28 cellular contexts compared by ENCODE assay signal in genomic region chr3:154280161-154280560, GRCh38.
"Had no signal": no experiment of that assay in that cellular context is flagged by ENCODE, and none has a peak within 500 bp of the region (broad histone marks: within the 10 kb centered on the region; RNA-seq: fewer than 3 reads in every experiment).

No MANE protein-coding gene starts in this region.

- ATAC-seq: effector memory CD8-positive, alpha-beta T cell; heart right ventricle; left colon; mucosa of descending colon; psoas muscle; right cardiac atrium had no signal

- DNase-seq: colonic mucosa; effector memory CD8-positive, alpha-beta T cell; erythroblast; esophagus squamous epithelium; foreskin melanocyte; glutamatergic neuron; heart right ventricle; hippocampal formation; islet precursor cell; kidney glomerular epithelial cell; left colon; mesenchymal stem cell; mucosa of descending colon; naive B cell; nephron progenitor cell; nucleus accumbens; psoas muscle; right cardiac atrium; stimulated activated CD4-positive, alpha-beta T cell treated with anti-CD3 and anti-CD28 coated beads, Interleukin-15, amount 100 ng/mL, for 24 hours; stimulated activated CD4-positive, alpha-beta T cell treated with anti-CD3 and anti-CD28 coated beads, Interleukin-2, amount 100 ng/mL, for 48 hours; stimulated activated naive CD4-positive, alpha-beta T cell; stomach; thyroid gland; trophoblast cell had no signal

- H3K27ac ChIP-seq: colonic mucosa, esophagus squamous epithelium, heart right ventricle, psoas muscle, skin epidermis, stomach, thyroid gland had no signal

- H3K4me3 ChIP-seq: colonic mucosa, esophagus squamous epithelium, heart right ventricle, lung, mucosa of descending colon, psoas muscle, skin epidermis, stomach, thyroid gland had no signal

- H3K27me3 ChIP-seq: colonic mucosa, esophagus squamous epithelium, heart right ventricle, stomach, thyroid gland had no signal

- H3K9me3 Mint-ChIP-seq: dendritic cell treated with granulocyte-macrophage colony-stimulating factor and Interleukin-4, amounts not matched to agents 40 ng/mL and 50 ng/mL, for 4 days; effector memory CD8-positive, alpha-beta T cell; mesothelial cell of epicardium; naive B cell; nephron progenitor cell had no signal

- H3K4me3 Mint-ChIP-seq: dendritic cell treated with granulocyte-macrophage colony-stimulating factor and Interleukin-4, amounts not matched to agents 40 ng/mL and 50 ng/mL, for 4 days; effector memory CD8-positive, alpha-beta T cell; mesothelial cell of epicardium; naive B cell; nephron progenitor cell had no signal

- H3K27me3 Mint-ChIP-seq: dendritic cell treated with granulocyte-macrophage colony-stimulating factor and Interleukin-4, amounts not matched to agents 40 ng/mL and 50 ng/mL, for 4 days; effector memory CD8-positive, alpha-beta T cell; naive B cell had no signal

- H3K27ac Mint-ChIP-seq: dendritic cell treated with granulocyte-macrophage colony-stimulating factor and Interleukin-4, amounts not matched to agents 40 ng/mL and 50 ng/mL, for 4 days; mesothelial cell of epicardium; nephron progenitor cell had no signal
